8 cellular contexts compared by ENCODE assay signal in genomic region chr16:56607675-56608042, GRCh38.
DNase-seq lines count a peak whose midpoint lies in the region; ATAC-seq and TF ChIP-seq lines count a peak whose summit lies in the region.

No MANE protein-coding gene starts in this region.

- H3K9ac ChIP-seq in BLaER1: peak overlapping the region; percentile 62; the same call in 1 of the 2 replicates
- peak overlapping the region; percentile 83 for H3K9ac ChIP-seq in NT2/D1 (ENCODE audit: insufficient read length, low read depth)
- peak overlapping the region; percentile 9 to 64 for H3K9ac ChIP-seq in duodenal mucosa (ENCODE audit: low read depth in 1 of 2, low read length in 2 of 2)

- H4K20me1 ChIP-seq in BLaER1: no peaks in the 10 kb centered on the region

- H3K9me3 Mint-ChIP-seq in nephron: no peaks in the 10 kb centered on the region

- H3K4me3 ChIP-seq in BLaER1 (peak overlapping the region; percentile 70), NT2/D1 (ENCODE audit: insufficient read length, low read depth) (peak overlapping the region; percentile 68), duodenal mucosa (ENCODE audit: low read depth in 1 of 2, low read length in 2 of 2) (peak overlapping the region; percentile 85 to 95)

- peak overlapping the region; percentile 81 to 95 (median 87) for H3K27ac Mint-ChIP-seq in nephron

- H3K4me1 Mint-ChIP-seq in nephron: peaks cover 50% of the 10 kb centered on the region

- H3K9me3 ChIP-seq in BLaER1 (no peaks in the 10 kb centered on the region), NT2/D1 (ENCODE audit: insufficient read depth, low read length) (no peaks in the 10 kb centered on the region), duodenal mucosa (ENCODE audit: control insufficient read depth in 1 of 2, low read length in 2 of 2) (no peaks in the 10 kb centered on the region)

- no peak for TF ChIP-seq CTCF in nephron (IDR thresholded peaks at IDR 0.05; ENCODE audit: unreplicated experiment in 3 of 3)

- H3K36me3 ChIP-seq in BLaER1 (no peaks in the 10 kb centered on the region), NT2/D1 (ENCODE audit: insufficient read depth, insufficient read length, low read length) (peaks cover 6% of the 10 kb centered on the region), duodenal mucosa (ENCODE audit: control insufficient read depth in 1 of 2, insufficient read depth in 2 of 2, low read length in 2 of 2) (no peaks in the 10 kb centered on the region)

- H3K4me1 ChIP-seq in BLaER1 (peaks cover 47% of the 10 kb centered on the region), NT2/D1 (ENCODE audit: insufficient read depth, insufficient read length) (peaks cover 17% of the 10 kb centered on the region), duodenal mucosa (ENCODE audit: control insufficient read depth in 1 of 2, insufficient read depth in 2 of 2, low read length in 2 of 2) (peaks cover 19 to 44% of the 10 kb centered on the region in 2 donors)

- H3K4me3 Mint-ChIP-seq in nephron: peak overlapping the region; percentile 35 to 68 (median 56)

- H3K27ac ChIP-seq in BLaER1 (no peak overlapping the region), duodenal mucosa (ENCODE audit: low read depth, low read length) (peak overlapping the region; percentile 90)

- peak overlapping the region; percentile 100 for H3K4me2 ChIP-seq in BLaER1

- no peak for ATAC-seq in HG02840 (IDR thresholded peaks at IDR 0.05; ENCODE audit: low FRiP score, unreplicated experiment)

- no peaks in the 10 kb centered on the region for H3K27me3 ChIP-seq in BLaER1
- no peaks in the 10 kb centered on the region for H3K27me3 ChIP-seq in NT2/D1 (ENCODE audit: insufficient read depth, insufficient read length)
- H3K27me3 ChIP-seq in duodenal mucosa (ENCODE audit: control insufficient read depth in 1 of 2, insufficient read depth in 2 of 2, low read length in 2 of 2): no peaks in the 10 kb centered on the region

- no peaks in the 10 kb centered on the region for H3K36me3 Mint-ChIP-seq in nephron (ENCODE audit: low read depth)

- no peak for DNase-seq in NT2/D1 (ENCODE audit: low read depth, low spot score)
- DNase-seq in MV-4-11 (lab: John Stamatoyannopoulos, UW): no peak
- DNase-seq in NCI-H526 treated with DMSO at 0.1 percent for 48 hours (lab: John Stamatoyannopoulos, UW): no peak
- no peak for DNase-seq in GF-D8 (lab: John Stamatoyannopoulos, UW)

- peaks cover 41% of the 10 kb centered on the region for H3K27me3 Mint-ChIP-seq in nephron (ENCODE audit: low read depth)
